ENCODE assay signal across 16 cellular contexts in the genomic region with DNA sequence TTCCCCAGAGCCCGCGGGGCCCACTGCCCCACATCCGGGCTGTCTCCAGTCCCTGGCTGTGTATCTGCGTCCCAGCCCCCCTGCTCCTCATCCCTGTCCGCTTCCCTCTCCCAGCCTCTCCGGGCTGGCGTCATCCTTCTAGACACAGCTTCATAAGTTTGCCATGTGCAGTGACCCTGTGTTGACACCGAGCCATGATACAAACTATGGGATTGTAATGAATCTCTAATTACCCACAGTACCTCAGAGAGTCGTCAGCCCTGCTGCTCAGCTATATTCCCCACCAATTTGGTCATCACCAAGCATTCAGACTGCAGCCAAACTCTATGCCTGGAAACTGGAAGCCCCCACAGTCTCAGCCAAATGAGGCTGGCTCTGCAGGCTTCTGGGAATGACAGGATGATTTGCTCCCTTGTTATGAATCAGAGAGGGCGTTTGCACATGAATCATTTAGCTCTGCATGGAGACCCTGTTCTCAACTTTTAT.
DNase-seq lines count a peak whose midpoint lies in the region; FAIRE-seq and TF ChIP-seq lines count a peak whose summit lies in the region.
"Had no signal": no experiment of that assay in that cellular context is flagged by ENCODE, and none has a peak within 500 bp of the region (broad histone marks: within the 10 kb centered on the region; RNA-seq: fewer than 3 reads in every experiment).

No MANE protein-coding gene starts in this region.

- H3K36me3 ChIP-seq in bronchial epithelial cell (ENCODE audit: control insufficient read depth, insufficient read depth, low read length): no peaks in the 10 kb centered on the region
- H3K36me3 ChIP-seq in GM23248 (ENCODE audit: low read depth): no peaks in the 10 kb centered on the region
- H3K36me3 ChIP-seq: stomach had no signal

- 1 to 2% methylated on average over 10 of the region's 10 CpGs for WGBS in GM23248 (ENCODE audit: low coverage in 1 of 2, low lambda C conversion rate in 2 of 2, missing lambda C conversion rate in 2 of 2), 2 experiments

- H3K4me1 ChIP-seq in GM23248 (ENCODE audit: insufficient read depth): no peaks in the 10 kb centered on the region
- H3K4me1 ChIP-seq: A549, stomach had no signal

- no peak overlapping the region for H3K4me2 ChIP-seq in GM23248 (ENCODE audit: unreplicated experiment)
- H3K4me2 ChIP-seq: A549 had no signal

- H2AFZ ChIP-seq in GM23248: no peak overlapping the region

- no peak for TF ChIP-seq CTCF in AG04449 (IDR thresholded peaks at IDR 0.05; ENCODE audit: insufficient read depth, low read length, missing control alignments)
- TF ChIP-seq CTCF in bronchial epithelial cell (IDR thresholded peaks at IDR 0.05; ENCODE audit: insufficient read depth, low read length, severe bottlenecking): no peak

- CTCF ChIA-PET in AG04449 (lab: Yijun Ruan, JAX): interaction anchor here (1.7 kb wide), 1 partner anchor 33 kb away, joined by 3 read pairs; no protein-coding TSS in a partner anchor

- POLR2A ChIA-PET in AG04449 (lab: Yijun Ruan, JAX): no interaction called here

- no peak overlapping the region for H3K27ac ChIP-seq in GM23248
- H3K27ac ChIP-seq: A549, skin epidermis, stomach had no signal

- in situ Hi-C loops in GM23248 (cut with MboI): no loop called here

- no peaks in the 10 kb centered on the region for H3K79me2 ChIP-seq in GM23248 (ENCODE audit: insufficient read depth)

- H3F3A ChIP-seq in GM23248 (ENCODE audit: insufficient read depth): no peaks in the 10 kb centered on the region

- no peak overlapping the region for H3K9ac ChIP-seq in GM23248

- no peaks in the 10 kb centered on the region for H3K9me3 ChIP-seq in GM23248 (ENCODE audit: low read depth)
- H3K9me3 ChIP-seq: A549, stomach had no signal

- DNase-seq in AG04449 (ENCODE audit: low read depth, low spot score): peak; percentile 34
- peak; percentile 48 for DNase-seq in NCI-H2227 (lab: John Stamatoyannopoulos, UW; ENCODE audit: unreplicated experiment)
- peak; percentile 26 for DNase-seq in bronchial epithelial cell (ENCODE audit: low read depth)
- DNase-seq in myocyte (ENCODE audit: low read depth): peak; percentile 15
- DNase-seq in NCI-H1092 (lab: John Stamatoyannopoulos, UW): no peak
- DNase-seq in GM19239 (ENCODE audit: insufficient read length, low spot score): no peak
- DNase-seq in stimulated activated CD4-positive, alpha-beta T cell treated with anti-CD3 and anti-CD28 coated beads, Interleukin-4, amount 100 ng/mL, for 4 hours: no peak
- DNase-seq in GM23248: no peak
- DNase-seq: activated B cell treated with CpG ODN at 0.5 μM for 24 hours, MM.1S, natural killer cell, NCI-H2107, stomach had no signal

- H4K20me1 ChIP-seq in GM23248 (ENCODE audit: insufficient read depth): no peaks in the 10 kb centered on the region

- no peak for FAIRE-seq in bronchial epithelial cell (lab: Jason Lieb, UNC)
- FAIRE-seq in GM19239 (lab: Jason Lieb, UNC): no peak
- FAIRE-seq: A549, endothelial cell of umbilical vein had no signal

- H3K4me3 ChIP-seq in AG04449 (ENCODE audit: low read depth, low read length): no peak overlapping the region
- no peak overlapping the region for H3K4me3 ChIP-seq in bronchial epithelial cell (ENCODE audit: low read depth, low read length)
- H3K4me3 ChIP-seq in GM23248: no peak overlapping the region
- H3K4me3 ChIP-seq: A549, skin epidermis, stomach had no signal

- no peaks in the 10 kb centered on the region for H3K27me3 ChIP-seq in bronchial epithelial cell (ENCODE audit: control insufficient read depth, insufficient read depth, low read length)
- no peaks in the 10 kb centered on the region for H3K27me3 ChIP-seq in GM23248 (replicated peaks; ENCODE audit: insufficient read depth)
- H3K27me3 ChIP-seq: stomach had no signal

- no peaks in the 10 kb centered on the region for H3K9me2 ChIP-seq in GM23248 (ENCODE audit: insufficient read depth)

Comparison
In these comparisons a context has a peak if more than half of its experiments do, and no peak if none do; other contexts are left out.
1. DNase-seq: peak in AG04449 (single experiment), NCI-H2227 (single experiment), bronchial epithelial cell (single experiment) and myocyte (single experiment); none in NCI-H1092 (single experiment), GM19239 (single experiment), stimulated activated CD4-positive, alpha-beta T cell treated with anti-CD3 and anti-CD28 coated beads, Interleukin-4, amount 100 ng/mL, for 4 hours (0 of 2) and GM23248 (single experiment).